Comparison of ENCODE assay signal across 24 cellular contexts in the genomic region with DNA sequence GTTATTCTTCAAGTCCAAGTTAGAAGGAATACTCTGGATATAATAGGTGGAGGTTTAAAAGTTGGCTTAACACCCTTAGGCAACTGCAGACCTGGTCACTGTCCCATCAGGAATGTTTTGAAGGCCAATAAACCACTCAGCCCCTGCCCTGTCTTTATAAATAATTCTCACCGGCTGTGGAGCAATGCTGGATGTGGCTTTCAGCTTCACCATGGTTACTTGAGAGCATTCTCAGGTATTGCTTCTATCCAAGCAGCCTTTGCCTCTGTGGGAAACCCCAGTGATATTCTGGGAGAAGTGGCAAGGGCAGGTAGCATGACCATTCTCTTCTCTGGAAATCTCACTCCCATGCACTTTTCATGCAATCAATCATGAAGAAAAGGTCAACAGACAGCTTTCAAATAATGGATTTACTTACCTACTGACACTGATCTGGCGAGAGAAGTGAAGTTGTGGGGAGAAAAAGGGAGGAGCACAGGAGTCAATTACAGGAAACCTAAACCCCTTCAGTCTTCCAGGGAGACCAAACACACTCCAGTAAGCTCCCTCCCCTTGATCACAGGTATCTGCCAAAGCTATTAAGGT. TPM values are rescaled to one million over a fixed set of nuclear protein-coding genes. Genes with fewer than 3 reads are reported as not detected.
"Had no signal": no experiment of that assay in that cellular context is flagged by ENCODE, and none has a peak within 500 bp of the region (broad histone marks: within the 10 kb centered on the region; RNA-seq: fewer than 3 reads in every experiment).

No MANE protein-coding gene starts in this region.

- H3K27me3 Mint-ChIP-seq: dendritic cell treated with granulocyte-macrophage colony-stimulating factor and Interleukin-4, amounts not matched to agents 40 ng/mL and 50 ng/mL, for 4 days; stimulated activated memory B cell treated with anti-CD40 and anti-IgM and Interleukin-4, amounts not matched to agents 10 μg/mL and 1 μg/mL and 100 μg/mL, for 72 hours; stimulated activated naive CD8-positive, alpha-beta T cell treated with anti-CD3 and anti-CD28 coated beads, Interleukin-15, Interleukin-2, amounts not matched to agents 100 ng/mL and 50 ng/mL, for 24 hours had no signal

- ATAC-seq: esophagus mucosa; gastrocnemius medialis; left colon; left ventricle myocardium superior; lower lobe of right lung; naive thymus-derived CD8-positive, alpha-beta T cell; psoas muscle; right cardiac atrium; stimulated activated memory B cell treated with anti-CD40 and anti-IgM and Interleukin-4, amounts not matched to agents 10 μg/mL and 1 μg/mL and 100 μg/mL, for 72 hours; upper lobe of right lung had no signal

- H3K4me3 Mint-ChIP-seq: dendritic cell treated with granulocyte-macrophage colony-stimulating factor and Interleukin-4, amounts not matched to agents 40 ng/mL and 50 ng/mL, for 4 days; endodermal cell; naive thymus-derived CD8-positive, alpha-beta T cell; neural crest cell; stimulated activated memory B cell treated with anti-CD40 and anti-IgM and Interleukin-4, amounts not matched to agents 10 μg/mL and 1 μg/mL and 100 μg/mL, for 72 hours; stimulated activated naive CD8-positive, alpha-beta T cell treated with anti-CD3 and anti-CD28 coated beads, Interleukin-15, Interleukin-2, amounts not matched to agents 100 ng/mL and 50 ng/mL, for 24 hours had no signal

- H3K36me3 Mint-ChIP-seq: naive thymus-derived CD8-positive, alpha-beta T cell; stimulated activated memory B cell treated with anti-CD40 and anti-IgM and Interleukin-4, amounts not matched to agents 10 μg/mL and 1 μg/mL and 100 μg/mL, for 72 hours had no signal

- H3K27ac Mint-ChIP-seq: dendritic cell treated with granulocyte-macrophage colony-stimulating factor and Interleukin-4, amounts not matched to agents 40 ng/mL and 50 ng/mL, for 4 days; endodermal cell; naive thymus-derived CD8-positive, alpha-beta T cell; stimulated activated memory B cell treated with anti-CD40 and anti-IgM and Interleukin-4, amounts not matched to agents 10 μg/mL and 1 μg/mL and 100 μg/mL, for 72 hours; stimulated activated naive CD8-positive, alpha-beta T cell treated with anti-CD3 and anti-CD28 coated beads, Interleukin-15, Interleukin-2, amounts not matched to agents 100 ng/mL and 50 ng/mL, for 24 hours had no signal

- DNase-seq: colonic mucosa; effector CD8-positive, alpha-beta T cell; endodermal cell; foreskin fibroblast; gastrocnemius medialis; head of caudate nucleus; kidney glomerular epithelial cell; left colon; left ventricle myocardium superior; lower lobe of right lung; naive thymus-derived CD8-positive, alpha-beta T cell; psoas muscle; right cardiac atrium; sigmoid colon; spleen; stimulated activated CD4-positive, alpha-beta T cell treated with anti-CD3 and anti-CD28 coated beads, Interleukin-4, amount 100 ng/mL, for 4 hours; transverse colon; upper lobe of right lung; uterus had no signal

- H3K9me3 Mint-ChIP-seq: dendritic cell treated with granulocyte-macrophage colony-stimulating factor and Interleukin-4, amounts not matched to agents 40 ng/mL and 50 ng/mL, for 4 days; endodermal cell; neural crest cell; stimulated activated memory B cell treated with anti-CD40 and anti-IgM and Interleukin-4, amounts not matched to agents 10 μg/mL and 1 μg/mL and 100 μg/mL, for 72 hours; stimulated activated naive CD8-positive, alpha-beta T cell treated with anti-CD3 and anti-CD28 coated beads, Interleukin-15, Interleukin-2, amounts not matched to agents 100 ng/mL and 50 ng/mL, for 24 hours had no signal

- H3K4me1 Mint-ChIP-seq: endodermal cell; naive thymus-derived CD8-positive, alpha-beta T cell; stimulated activated memory B cell treated with anti-CD40 and anti-IgM and Interleukin-4, amounts not matched to agents 10 μg/mL and 1 μg/mL and 100 μg/mL, for 72 hours had no signal

RNA-seq across cellular contexts. Expression of a gene that starts 49.5 kb away (rescaled TPM):
- total RNA-seq: naive thymus-derived CD8-positive, alpha-beta T cell had no signal
